In genomic region chr2:28465148-28465885, GRCh38 we compare ENCODE assay signal across 24 cellular contexts. TPM values are rescaled to one million over a fixed set of nuclear protein-coding genes. Genes with fewer than 3 reads are reported as not detected.
DNase-seq lines count a peak whose midpoint lies in the region; ATAC-seq and TF ChIP-seq lines count a peak whose summit lies in the region.
"Had no signal": no experiment of that assay in that cellular context is flagged by ENCODE, and none has a peak within 500 bp of the region (broad histone marks: within the 10 kb centered on the region; RNA-seq: fewer than 3 reads in every experiment).

No MANE protein-coding gene starts in this region.

- CTCF ChIA-PET in CD4-positive, alpha-beta T cell (lab: Charles Lee), result no interaction called here

- H3K4me3 Mint-ChIP-seq in T-helper 2 cell treated with Interferon-gamma antibody and Interleukin-4, amounts not matched to agents 5 μg/mL and 100 μg/mL, for 36 hours, result peak overlapping the region; percentile 13
- no peak overlapping the region for H3K4me3 Mint-ChIP-seq in effector memory CD8-positive, alpha-beta T cell
- H3K4me3 Mint-ChIP-seq in CD4-positive, alpha-beta T cell, result no peak overlapping the region
- H3K4me3 Mint-ChIP-seq: central memory CD8-positive, alpha-beta T cell; natural killer cell had no signal

- H3K9me3 ChIP-seq in upper lobe of right lung, result no peaks in the 10 kb centered on the region
- no peaks in the 10 kb centered on the region for H3K9me3 ChIP-seq in CD4-positive, alpha-beta T cell (ENCODE audit: control insufficient read depth, low read length)
- no peaks in the 10 kb centered on the region for H3K9me3 ChIP-seq in effector memory CD4-positive, alpha-beta T cell (ENCODE audit: control insufficient read depth, low read length)
- H3K9me3 ChIP-seq: upper lobe of left lung had no signal

- no peak overlapping the region for H3K4me3 ChIP-seq in upper lobe of right lung
- no peak overlapping the region for H3K4me3 ChIP-seq in effector memory CD4-positive, alpha-beta T cell (ENCODE audit: insufficient read depth, low read depth, low read length, poor library complexity, severe bottlenecking)
- H3K4me3 ChIP-seq: gastroesophageal sphincter, upper lobe of left lung had no signal

- H3K36me3 Mint-ChIP-seq in T-helper 2 cell treated with Interferon-gamma antibody and Interleukin-4, amounts not matched to agents 5 μg/mL and 100 μg/mL, for 36 hours (ENCODE audit: low read depth), result peaks cover 10% of the 10 kb centered on the region
- peaks cover 3% of the 10 kb centered on the region for H3K36me3 Mint-ChIP-seq in effector memory CD8-positive, alpha-beta T cell (ENCODE audit: insufficient read depth)
- no peaks in the 10 kb centered on the region for H3K36me3 Mint-ChIP-seq in CD4-positive, alpha-beta T cell (ENCODE audit: low read depth)

- no peak for TF ChIP-seq CTCF in upper lobe of right lung (IDR thresholded peaks at IDR 0.05)
- no peak for TF ChIP-seq CTCF in CD4-positive, alpha-beta T cell (IDR thresholded peaks at IDR 0.05)

- H3K36me3 ChIP-seq in upper lobe of right lung, result no peaks in the 10 kb centered on the region
- no peaks in the 10 kb centered on the region for H3K36me3 ChIP-seq in effector memory CD4-positive, alpha-beta T cell (ENCODE audit: control insufficient read depth, insufficient read depth, low read length)
- H3K36me3 ChIP-seq: gastroesophageal sphincter, upper lobe of left lung had no signal

- DNase-seq in stimulated activated CD4-positive, alpha-beta T cell treated with anti-CD3 and anti-CD28 coated beads, Interleukin-15, amount 100 ng/mL, for 24 hours, result peak; percentile 30
- no peak for DNase-seq in stimulated activated CD4-positive, alpha-beta T cell treated with anti-CD3 and anti-CD28 coated beads, Interleukin-4, amount 100 ng/mL, for 4 hours
- peak; percentile 55 for DNase-seq in T-helper 2 cell treated with Interferon-gamma antibody and Interleukin-4, amounts not matched to agents 5 μg/mL and 100 μg/mL, for 36 hours (ENCODE audit: low spot score)
- DNase-seq in effector memory CD8-positive, alpha-beta T cell, result no peak
- DNase-seq in upper lobe of right lung, result no peak
- DNase-seq in NCI-H1417 treated with DMSO at 0.1 percent for 48 hours (lab: John Stamatoyannopoulos, UW), result no peak
- DNase-seq in CD4-positive, alpha-beta T cell, result no peak
- no peak for DNase-seq in effector memory CD4-positive, alpha-beta T cell
- DNase-seq: activated CD4-positive, CD25-positive, alpha-beta regulatory T cell treated with anti-CD3 and anti-CD28 coated beads, Interleukin-2, amount 50 U/mL, for 72 hours; amniotic stem cell; Calu3; KBM-7; left cardiac atrium; natural killer cell; NCI-H2029 treated with DMSO at 0.1 percent for 48 hours; NCI-H446 treated with DMSO at 0.1 percent for 48 hours; posterior cingulate gyrus; stimulated activated CD4-positive, alpha-beta T cell treated with anti-CD3 and anti-CD28 coated beads, Interleukin-1b, Interleukin-23, amount 100 ng/mL, for 48 hours; upper lobe of left lung had no signal

- POLR2A ChIA-PET in CD4-positive, alpha-beta T cell (lab: Charles Lee), result no interaction called here

- H3K9me3 Mint-ChIP-seq in T-helper 2 cell treated with Interferon-gamma antibody and Interleukin-4, amounts not matched to agents 5 μg/mL and 100 μg/mL, for 36 hours, result peaks cover 19% of the 10 kb centered on the region
- H3K9me3 Mint-ChIP-seq in effector memory CD8-positive, alpha-beta T cell, result no peaks in the 10 kb centered on the region
- H3K9me3 Mint-ChIP-seq in CD4-positive, alpha-beta T cell, result no peaks in the 10 kb centered on the region

- H3K27ac Mint-ChIP-seq in T-helper 2 cell treated with Interferon-gamma antibody and Interleukin-4, amounts not matched to agents 5 μg/mL and 100 μg/mL, for 36 hours, result peak overlapping the region; percentile 39
- no peak overlapping the region for H3K27ac Mint-ChIP-seq in effector memory CD8-positive, alpha-beta T cell
- no peak overlapping the region for H3K27ac Mint-ChIP-seq in CD4-positive, alpha-beta T cell
- H3K27ac Mint-ChIP-seq: natural killer cell had no signal

- peak; percentile 8 for ATAC-seq in effector memory CD8-positive, alpha-beta T cell (replicated peaks)
- peak; percentile 20 for ATAC-seq in upper lobe of right lung
- no peak for ATAC-seq in CD4-positive, alpha-beta T cell (ENCODE audit: poor library complexity)
- ATAC-seq: esophagus mucosa, gastroesophageal sphincter, HCT116, left cardiac atrium, Panc1 had no signal

- H3K4me1 Mint-ChIP-seq in T-helper 2 cell treated with Interferon-gamma antibody and Interleukin-4, amounts not matched to agents 5 μg/mL and 100 μg/mL, for 36 hours (ENCODE audit: low read depth), result peaks cover 36% of the 10 kb centered on the region
- peaks cover 3 to 10% of the 10 kb centered on the region in 2 donors for H3K4me1 Mint-ChIP-seq in effector memory CD8-positive, alpha-beta T cell (ENCODE audit: low read depth in 2 of 2)
- peaks cover 10% of the 10 kb centered on the region for H3K4me1 Mint-ChIP-seq in CD4-positive, alpha-beta T cell (ENCODE audit: low read depth)

- intact Hi-C loops in upper lobe of right lung (cut with DNase I), result no loop called here
- intact Hi-C loops in CD4-positive, alpha-beta T cell (cut with DNase I, micrococcal nuclease), result no loop called here

- no peaks in the 10 kb centered on the region for H3K27me3 ChIP-seq in upper lobe of right lung
- no peaks in the 10 kb centered on the region for H3K27me3 ChIP-seq in CD4-positive, alpha-beta T cell (ENCODE audit: control insufficient read depth, insufficient read depth, low read length)
- no peaks in the 10 kb centered on the region for H3K27me3 ChIP-seq in effector memory CD4-positive, alpha-beta T cell (replicated peaks; ENCODE audit: control insufficient read depth, insufficient read depth, low read length, poor library complexity, severe bottlenecking)
- H3K27me3 ChIP-seq: gastroesophageal sphincter, upper lobe of left lung had no signal

- H3K27ac ChIP-seq in upper lobe of right lung, result no peak overlapping the region
- no peak overlapping the region for H3K27ac ChIP-seq in CD4-positive, alpha-beta T cell (ENCODE audit: low read depth, low read length)
- no peak overlapping the region for H3K27ac ChIP-seq in effector memory CD4-positive, alpha-beta T cell (ENCODE audit: insufficient read depth, low read length, poor library complexity, severe bottlenecking)
- H3K27ac ChIP-seq: gastroesophageal sphincter had no signal

- peaks cover 13% of the 10 kb centered on the region for H3K27me3 Mint-ChIP-seq in T-helper 2 cell treated with Interferon-gamma antibody and Interleukin-4, amounts not matched to agents 5 μg/mL and 100 μg/mL, for 36 hours (ENCODE audit: low read depth)
- H3K27me3 Mint-ChIP-seq in effector memory CD8-positive, alpha-beta T cell, result peaks cover 6 to 9% of the 10 kb centered on the region in 2 donors
- H3K27me3 Mint-ChIP-seq in CD4-positive, alpha-beta T cell, result no peaks in the 10 kb centered on the region

- H3K4me1 ChIP-seq in upper lobe of right lung, result peaks cover 3% of the 10 kb centered on the region
- H3K4me1 ChIP-seq in effector memory CD4-positive, alpha-beta T cell (ENCODE audit: control insufficient read depth, insufficient read depth, low read length, poor library complexity, severe bottlenecking), result peaks cover 4% of the 10 kb centered on the region
- H3K4me1 ChIP-seq: gastroesophageal sphincter had no signal

RNA-seq across cellular contexts. Expression of gene PLB1, which starts 30.5 kb away (rescaled TPM):
- 4.2 TPM for total RNA-seq in upper lobe of right lung
- total RNA-seq in CD4-positive, alpha-beta T cell, result 1 to 10 TPM; 1.3 to 1.6 TPM

Comparison
In these comparisons a context has a peak if more than half of its experiments do, and no peak if none do; other contexts are left out.
1. DNase-seq: peak in stimulated activated CD4-positive, alpha-beta T cell treated with anti-CD3 and anti-CD28 coated beads, Interleukin-15, amount 100 ng/mL, for 24 hours (single experiment) and T-helper 2 cell treated with Interferon-gamma antibody and Interleukin-4, amounts not matched to agents 5 μg/mL and 100 μg/mL, for 36 hours (single experiment); none in stimulated activated CD4-positive, alpha-beta T cell treated with anti-CD3 and anti-CD28 coated beads, Interleukin-4, amount 100 ng/mL, for 4 hours (0 of 2), effector memory CD8-positive, alpha-beta T cell (0 of 3), upper lobe of right lung (single experiment), NCI-H1417 treated with DMSO at 0.1 percent for 48 hours (single experiment), CD4-positive, alpha-beta T cell (0 of 10) and effector memory CD4-positive, alpha-beta T cell (0 of 3).